Comparison of ENCODE assay signal across 8 cellular contexts in the genomic region with DNA sequence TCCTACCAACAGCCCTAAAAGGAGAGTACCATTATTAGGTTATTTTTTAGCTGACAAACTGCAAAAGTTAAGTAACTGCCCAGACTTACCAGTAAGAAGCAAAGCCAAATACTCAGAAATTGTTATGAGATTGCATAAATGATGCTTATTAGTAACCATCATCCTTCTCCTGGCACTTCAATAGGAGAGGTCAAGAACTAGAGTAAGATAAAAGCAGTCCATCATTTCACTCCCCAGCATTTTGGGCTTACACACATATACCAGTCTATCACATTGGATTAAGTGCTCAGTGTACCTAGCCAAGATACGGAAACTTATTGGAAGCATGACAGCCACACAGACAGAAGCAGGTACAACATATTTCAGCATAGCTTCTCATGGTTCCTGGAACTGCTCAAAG.
"Had no signal": no experiment of that assay in that cellular context is flagged by ENCODE, and none has a peak within 500 bp of the region (broad histone marks: within the 10 kb centered on the region; RNA-seq: fewer than 3 reads in every experiment).

No MANE protein-coding gene starts in this region.

- H3K4me2 ChIP-seq: GM23338 had no signal

- H3K9me3 Mint-ChIP-seq: HFFc6 had no signal

- H3K27ac Mint-ChIP-seq: GM23338, HFFc6 had no signal

- H3K4me3 Mint-ChIP-seq: GM23338, HFFc6 had no signal

- FAIRE-seq: HTR-8/SVneo, K562 had no signal

- H3K4me3 ChIP-seq: GM23338, HAP-1, K562 had no signal

- H3K36me3 ChIP-seq: HAP-1 had no signal

- DNase-seq: H7, HFFc6, IMR-90, KG1 had no signal
